Comparison of ENCODE assay signal across 8 cellular contexts in the genomic region with DNA sequence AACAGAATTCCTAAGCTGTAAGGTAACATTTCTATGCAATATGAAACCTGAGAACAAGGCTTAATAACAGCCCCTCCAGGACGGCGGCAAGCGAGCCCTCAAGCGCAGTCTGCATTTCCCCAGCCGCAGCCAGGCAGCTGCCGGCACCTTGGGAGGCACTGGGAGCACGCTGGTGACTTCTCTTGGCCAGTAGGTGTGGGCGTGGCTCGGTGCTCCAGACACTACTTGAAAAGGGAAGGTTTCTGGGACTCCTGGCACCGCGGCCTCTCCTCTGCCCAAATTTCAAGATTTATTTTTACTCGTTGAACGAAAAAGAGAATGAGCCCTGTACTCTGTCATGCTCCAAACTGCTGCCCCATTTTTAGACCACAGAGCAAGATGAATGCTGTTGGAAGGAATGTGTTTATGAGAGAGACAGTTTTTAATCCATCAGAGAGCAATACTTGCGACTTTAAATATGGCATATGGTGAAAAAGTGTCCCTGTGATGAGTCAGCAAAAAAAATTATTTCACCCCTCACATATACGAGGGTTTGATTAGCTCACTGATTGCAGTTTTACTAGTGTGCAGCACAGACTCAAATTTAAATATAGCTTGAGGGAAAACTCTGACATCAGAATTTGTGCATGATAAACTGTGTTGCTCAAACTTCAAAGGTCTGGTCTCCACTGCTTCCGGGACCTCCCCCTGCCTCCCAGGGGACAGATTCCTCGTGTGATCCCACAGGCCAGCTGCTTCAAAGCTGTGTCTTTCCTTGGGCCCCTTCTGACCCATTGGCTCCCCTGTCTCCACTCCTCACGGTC.
DNase-seq lines count a peak whose midpoint lies in the region; ATAC-seq and TF ChIP-seq lines count a peak whose summit lies in the region.
"Had no signal": no experiment of that assay in that cellular context is flagged by ENCODE, and none has a peak within 500 bp of the region (broad histone marks: within the 10 kb centered on the region; RNA-seq: fewer than 3 reads in every experiment).

No MANE protein-coding gene starts in this region.

- peak overlapping the region; percentile 97; the same call in 2 of the 3 replicates for H2BK15ac ChIP-seq in IMR-90 (ENCODE audit: low read depth, low read length)

- H3K56ac ChIP-seq in IMR-90 (ENCODE audit: extremely low read depth, insufficient read depth, low read length): peak overlapping the region; percentile 96

- H3K9ac ChIP-seq in IMR-90 (ENCODE audit: low read depth, low read length): peak overlapping the region; percentile 80

- peak overlapping the region; percentile 100 for H2AK5ac ChIP-seq in IMR-90 (ENCODE audit: low read depth, low read length)

- DNase-seq in IMR-90: peak; percentile 83
- DNase-seq in breast epithelium (ENCODE audit: low spot score in 2 of 2): peak in 1 of 2 donors; percentile 50
- peak; percentile 86 for DNase-seq in left kidney (ENCODE audit: low read depth, low spot score)
- DNase-seq in tibial artery: peak in 1 of 2 donors; percentile 91
- no peak for DNase-seq in superior temporal gyrus (ENCODE audit: extremely low spot score)
- DNase-seq in SIG-M5 treated with dmso at 0.1 percent for 504 hours (lab: John Stamatoyannopoulos, UW; ENCODE audit: unreplicated experiment): no peak
- DNase-seq: cortex of kidney had no signal

- H3K27ac ChIP-seq in IMR-90 (ENCODE audit: insufficient read depth, low read length): peak overlapping the region; percentile 86
- peak overlapping the region; percentile 77 to 79 for H3K27ac ChIP-seq in breast epithelium
- peak overlapping the region; percentile 86 to 89 for H3K27ac ChIP-seq in tibial artery

- H3K27me3 ChIP-seq in IMR-90 (ENCODE audit: control insufficient read depth, insufficient read depth, low read length) (no peaks in the 10 kb centered on the region), breast epithelium (no peaks in the 10 kb centered on the region), tibial artery (no peaks in the 10 kb centered on the region)

- peak overlapping the region; percentile 97 for H2BK20ac ChIP-seq in IMR-90 (ENCODE audit: low read depth, low read length)

- peaks cover 14% of the 10 kb centered on the region for H3K36me3 ChIP-seq in IMR-90 (ENCODE audit: control insufficient read depth, insufficient read depth, low read length)
- H3K36me3 ChIP-seq in breast epithelium: no peaks in the 10 kb centered on the region
- H3K36me3 ChIP-seq in tibial artery: no peaks in the 10 kb centered on the region

- peak overlapping the region; percentile 98 for H3K4ac ChIP-seq in IMR-90 (ENCODE audit: low read depth, low read length)

- peak overlapping the region; percentile 69 for H2AK9ac ChIP-seq in IMR-90 (replicated peaks; ENCODE audit: low read depth, low read length, poor library complexity)

- dilution Hi-C loops in IMR-90 (cut with HindIII; ENCODE audit: low sequenced_read_pairs, unreplicated experiment): no loop called here

- peak overlapping the region; percentile 96 for H3K23ac ChIP-seq in IMR-90 (ENCODE audit: low read depth, low read length)

- peak overlapping the region; percentile 99 for H4K91ac ChIP-seq in IMR-90 (ENCODE audit: insufficient read depth, low read depth, low read length)

- peak overlapping the region; percentile 94 for H2BK5ac ChIP-seq in IMR-90 (ENCODE audit: low read depth, low read length, poor library complexity, severe bottlenecking)

- H4K8ac ChIP-seq in IMR-90 (ENCODE audit: low read depth in 2 of 2, low read length in 2 of 2): peak overlapping the region; percentile 95 to 98

- TF ChIP-seq RAD21 in IMR-90 (IDR thresholded peaks at IDR 0.05; ENCODE audit: low read length): peak; percentile 2; the same call in 1 of the 2 replicates

- peaks cover 8% of the 10 kb centered on the region for H4K20me1 ChIP-seq in IMR-90 (ENCODE audit: insufficient read depth, low read length)

- in situ Hi-C loops in IMR-90 (cut with MboI; ENCODE audit: low sequenced_read_pairs): no loop called here

- peak overlapping the region; percentile 22 for H3K4me2 ChIP-seq in IMR-90 (ENCODE audit: low read depth, low read length)

- H3K9me1 ChIP-seq in IMR-90 (ENCODE audit: insufficient read depth, low read length): peaks cover 28% of the 10 kb centered on the region

- H3K4me3 ChIP-seq in IMR-90 (ENCODE audit: insufficient read depth, low read depth, low read length) (no peak overlapping the region), breast epithelium (peak overlapping the region in 2 of 3 donors; percentile 30 to 58), tibial artery (peak overlapping the region; percentile 27 to 29)

- peaks cover 31 to 76% of the 10 kb centered on the region in 2 experiments for H3K79me1 ChIP-seq in IMR-90 (ENCODE audit: low read depth in 1 of 2, low read length in 2 of 2)

- BruUV-seq in IMR-90 (replicated peaks; lab: Mats Ljungman, UMichigan): no TSS peak

- H3K9me3 ChIP-seq in IMR-90 (ENCODE audit: control insufficient read depth, insufficient read depth, low read length) (no peaks in the 10 kb centered on the region), breast epithelium (no peaks in the 10 kb centered on the region), tibial artery (no peaks in the 10 kb centered on the region)

- CTCF ChIA-PET in IMR-90 (lab: Yijun Ruan, JAX): no interaction called here

- POLR2A ChIA-PET in IMR-90 (lab: Charles Lee; ENCODE audit: unreplicated experiment): interaction anchor here (0.9 kb wide), 1 partner anchor 47 kb away, joined by 3 read pairs; no protein-coding TSS in a partner anchor

- peak overlapping the region; percentile 98 for H2BK120ac ChIP-seq in IMR-90 (ENCODE audit: low read depth, low read length)

- TF ChIP-seq POLR2A in IMR-90 (IDR thresholded peaks at IDR 0.05; ENCODE audit: low read depth, low read length) (peak; percentile 75; the same call in 1 of the 2 replicates), breast epithelium (IDR thresholded peaks at IDR 0.05) (no peak)

- H4K5ac ChIP-seq in IMR-90 (ENCODE audit: low read depth, low read length): peak overlapping the region; percentile 89

- peak; percentile 51 for ATAC-seq in IMR-90 (ENCODE audit: low read depth)
- no peak for ATAC-seq in GM19467 (IDR thresholded peaks at IDR 0.05; ENCODE audit: unreplicated experiment)

- intact Hi-C loops in IMR-90 (cut with micrococcal nuclease): no loop called here
- intact Hi-C loops in breast epithelium (cut with DNase I; ENCODE audit: low total_unique reads): no loop called here
- intact Hi-C loops in tibial artery (cut with DNase I; ENCODE audit: low total_unique reads): no loop called here

- H3K4me1 ChIP-seq in IMR-90 (ENCODE audit: control insufficient read depth, insufficient read depth, low read length) (peaks cover 35% of the 10 kb centered on the region), breast epithelium (peaks cover 0 to 4% of the 10 kb centered on the region in 2 donors), tibial artery (peaks cover 0 to 84% (median 45%) of the 10 kb centered on the region in 4 donors)

- H3K14ac ChIP-seq in IMR-90 (replicated peaks; ENCODE audit: low read depth, low read length): peak overlapping the region; percentile 97

- WGBS in IMR-90 (ENCODE audit: extremely low coverage in 2 of 2, insufficient read length in 1 of 2), 2 experiments: 18% methylated on average over 6 of the region's 18 CpGs; no CpG with 5 or more reads in 1 of the 2 experiments

- H2AFZ ChIP-seq in IMR-90 (replicated peaks; ENCODE audit: low read length, poor library complexity): peak overlapping the region; percentile 71

- TF ChIP-seq CTCF in IMR-90 (conservative IDR thresholded peaks at IDR 0.05; ENCODE audit: low read depth, low read length) (no peak), breast epithelium (IDR thresholded peaks at IDR 0.05) (no peak), tibial artery (IDR thresholded peaks at IDR 0.05) (no peak)

- peak overlapping the region; percentile 76 for H3K18ac ChIP-seq in IMR-90 (ENCODE audit: low read depth, low read length)

TF ChIP-seq in IMR-90, 13 proteins besides CTCF, POLR2A, EP300 and RAD21:
- TF ChIP-seq RCOR1 (IDR thresholded peaks at IDR 0.05; ENCODE audit: insufficient replicate concordance, low read length) (no peak), RFX5 (IDR thresholded peaks at IDR 0.05; ENCODE audit: low read depth, low read length) (no peak), SMC3 (IDR thresholded peaks at IDR 0.05; ENCODE audit: low read depth, low read length) (0 out of 2 replicates have a peak, but pooled peaks have one; percentile 5), CHD1 (IDR thresholded peaks at IDR 0.05; ENCODE audit: low read depth, low read length) (peak; percentile 44; the same call in 1 of the 2 replicates), FOS (IDR thresholded peaks at IDR 0.05; ENCODE audit: low read depth, low read length) (no peak), MAFK (IDR thresholded peaks at IDR 0.05; ENCODE audit: low read depth, low read length) (peak; percentile 100), NFE2L2 (IDR thresholded peaks at IDR 0.05; ENCODE audit: low read depth, low read length) (peak; percentile 95), CEBPB (IDR thresholded peaks at IDR 0.05; ENCODE audit: low read depth, low read length) (peak; percentile 75), BHLHE40 (IDR thresholded peaks at IDR 0.05; ENCODE audit: low read depth, low read length) (peak; percentile 2; the same call in 1 of the 2 replicates), MXI1 (IDR thresholded peaks at IDR 0.05; ENCODE audit: borderline replicate concordance, low read depth, low read length) (no peak), MAZ (IDR thresholded peaks at IDR 0.05; ENCODE audit: borderline replicate concordance, low read depth, low read length) (no peak)
- TF ChIP-seq, protein P1, sequence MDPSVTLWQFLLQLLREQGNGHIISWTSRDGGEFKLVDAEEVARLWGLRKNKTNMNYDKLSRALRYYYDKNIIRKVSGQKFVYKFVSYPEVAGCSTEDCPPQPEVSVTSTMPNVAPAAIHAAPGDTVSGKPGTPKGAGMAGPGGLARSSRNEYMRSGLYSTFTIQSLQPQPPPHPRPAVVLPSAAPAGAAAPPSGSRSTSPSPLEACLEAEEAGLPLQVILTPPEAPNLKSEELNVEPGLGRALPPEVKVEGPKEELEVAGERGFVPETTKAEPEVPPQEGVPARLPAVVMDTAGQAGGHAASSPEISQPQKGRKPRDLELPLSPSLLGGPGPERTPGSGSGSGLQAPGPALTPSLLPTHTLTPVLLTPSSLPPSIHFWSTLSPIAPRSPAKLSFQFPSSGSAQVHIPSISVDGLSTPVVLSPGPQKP (IDR thresholded peaks at IDR 0.05; ENCODE audit: borderline replicate concordance, low read depth, low read length): no peak
- TF ChIP-seq, protein P2, sequence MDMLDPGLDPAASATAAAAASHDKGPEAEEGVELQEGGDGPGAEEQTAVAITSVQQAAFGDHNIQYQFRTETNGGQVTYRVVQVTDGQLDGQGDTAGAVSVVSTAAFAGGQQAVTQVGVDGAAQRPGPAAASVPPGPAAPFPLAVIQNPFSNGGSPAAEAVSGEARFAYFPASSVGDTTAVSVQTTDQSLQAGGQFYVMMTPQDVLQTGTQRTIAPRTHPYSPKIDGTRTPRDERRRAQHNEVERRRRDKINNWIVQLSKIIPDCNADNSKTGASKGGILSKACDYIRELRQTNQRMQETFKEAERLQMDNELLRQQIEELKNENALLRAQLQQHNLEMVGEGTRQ (IDR thresholded peaks at IDR 0.05; ENCODE audit: low read depth, low read length): no peak

Comparison
In these comparisons a context has a peak if more than half of its experiments do, and no peak if none do; other contexts are left out.
1. DNase-seq: peak in IMR-90 (single experiment) and left kidney (single experiment); none in superior temporal gyrus (single experiment) and SIG-M5 treated with dmso at 0.1 percent for 504 hours (single experiment).
2. Peak in every context shown above with its lines, with median percentiles within 50 percentile points of each other: H3K27ac ChIP-seq.